8 cellular contexts compared by ENCODE assay signal in genomic region chr9:17134396-17134842, GRCh38. TPM values are rescaled to one million over a fixed set of nuclear protein-coding genes. Genes with fewer than 3 reads are reported as not detected.
DNase-seq lines count a peak whose midpoint lies in the region; ATAC-seq, FAIRE-seq and TF ChIP-seq lines count a peak whose summit lies in the region.

No MANE protein-coding gene starts in this region.

- H3K36me3 ChIP-seq in OCI-LY1 (ENCODE audit: insufficient read depth, low read length), result no peaks in the 10 kb centered on the region

- H3K9me3 Mint-ChIP-seq in neural crest cell, result peaks cover 8% of the 10 kb centered on the region

- H3K36me3 Mint-ChIP-seq in neural crest cell (ENCODE audit: low read depth), result peaks cover 8% of the 10 kb centered on the region

- peak overlapping the region; percentile 93 for H3K27ac Mint-ChIP-seq in neural crest cell (ENCODE audit: unreplicated experiment)

- no peaks in the 10 kb centered on the region for H3K27me3 ChIP-seq in OCI-LY1 (ENCODE audit: insufficient read depth, low read length)

- H3K4me3 ChIP-seq in OCI-LY1 (ENCODE audit: low read depth, low read length, poor library complexity, severe bottlenecking), result peak overlapping the region; percentile 81

- no peak for DNase-seq in GM19239 (ENCODE audit: insufficient read length, low spot score)
- DNase-seq in neural crest cell (ENCODE audit: low read depth, low spot score), result no peak
- no peak for DNase-seq in posterior vena cava (ENCODE audit: low spot score)
- no peak for DNase-seq in NCI-H510A treated with DMSO at 0.1 percent for 48 hours (lab: John Stamatoyannopoulos, UW)

- intact Hi-C loops in posterior vena cava (cut with DNase I), result no loop called here

- H3K79me2 ChIP-seq in OCI-LY1 (ENCODE audit: insufficient read depth, low read length), result no peaks in the 10 kb centered on the region

- peak; percentile 71 for ATAC-seq in esophagus mucosa
- no peak for ATAC-seq in HG02885 (IDR thresholded peaks at IDR 0.05; ENCODE audit: poor library complexity, unreplicated experiment)
- no peak for ATAC-seq in GM21360 (IDR thresholded peaks at IDR 0.05; ENCODE audit: unreplicated experiment)

- peak overlapping the region; percentile 84 for H3K4me2 ChIP-seq in OCI-LY1 (ENCODE audit: low read length)

- no peaks in the 10 kb centered on the region for H4K20me1 ChIP-seq in OCI-LY1 (ENCODE audit: insufficient read depth, low read length)

- H2AFZ ChIP-seq in OCI-LY1 (ENCODE audit: low read length), result peak overlapping the region; percentile 72; the same call in 1 of the 2 replicates

- peaks cover 28% of the 10 kb centered on the region for H3K4me1 Mint-ChIP-seq in neural crest cell

- no peaks in the 10 kb centered on the region for H3K9me2 ChIP-seq in OCI-LY1 (ENCODE audit: low read depth, low read length)

- TF ChIP-seq CTCF in OCI-LY1 (IDR thresholded peaks at IDR 0.05; ENCODE audit: low read length) (no peak), neural crest cell (conservative IDR thresholded peaks at IDR 0.05) (no peak)

- H3K4me3 Mint-ChIP-seq in neural crest cell, result peak overlapping the region; percentile 95

- peaks cover 4% of the 10 kb centered on the region for H3K27me3 Mint-ChIP-seq in neural crest cell (ENCODE audit: low read depth)

- H3K4me1 ChIP-seq in OCI-LY1 (ENCODE audit: insufficient read depth, low read length, severe bottlenecking), result peaks cover 10% of the 10 kb centered on the region

- H3F3A ChIP-seq in OCI-LY1 (ENCODE audit: insufficient read depth, low read length), result no peaks in the 10 kb centered on the region

- peak; percentile 94 for FAIRE-seq in GM19239 (lab: Jason Lieb, UNC)

- peak overlapping the region; percentile 90 for H3K9ac ChIP-seq in OCI-LY1 (ENCODE audit: low read length)

- H3K27ac ChIP-seq in OCI-LY1 (ENCODE audit: low read depth, low read length, poor library complexity, severe bottlenecking), result no peak overlapping the region

- no peaks in the 10 kb centered on the region for H3K9me3 ChIP-seq in OCI-LY1 (ENCODE audit: low read length)

RNA-seq across cellular contexts. Expression of gene CNTLN, which starts 0.4 kb away (rescaled TPM):
- total RNA-seq in esophagus mucosa (2.5 TPM), neural crest cell (16.7 and 18.0 TPM in 2 replicates), posterior vena cava (10 to 100 TPM; 10.8 to 10.9 TPM)
